In genomic region chr10:73934074-73934473, GRCh38 we compare ENCODE assay signal across 18 cellular contexts. TPM values are rescaled to one million over a fixed set of nuclear protein-coding genes. Genes with fewer than 3 reads are reported as not detected.
A peak's percentile ranks its signal among the peaks of the same experiment; 100 is the strongest.
DNase-seq lines count a peak whose midpoint lies in the region; ATAC-seq and TF ChIP-seq lines count a peak whose summit lies in the region.
"Had no signal": no experiment of that assay in that cellular context is flagged by ENCODE, and none has a peak within 500 bp of the region (broad histone marks: within the 10 kb centered on the region; RNA-seq: fewer than 3 reads in every experiment).

No MANE protein-coding gene starts in this region.

- no peak for TF ChIP-seq EP300 in SK-N-SH (IDR thresholded peaks at IDR 0.05; ENCODE audit: borderline replicate concordance in 1 of 2, low read depth in 1 of 2, low read length in 1 of 2)

- CTCF ChIA-PET in PC-9 (lab: Charles Lee) (interaction anchor here (1.1 kb wide), 1 partner anchor 48 kb away, joined by 3 read pairs; no protein-coding TSS in a partner anchor), SK-N-SH (lab: Yijun Ruan, JAX) (interaction anchor here (0.8 to 20.9 kb wide), 5 partner anchors 23 to 124 kb away, joined by 3 to 472 read pairs (median 3); partner anchors contain the start of genes CAMK2G and PLAU)

- H3K9me3 ChIP-seq in PC-9 (ENCODE audit: insufficient read depth, low read depth) (no peaks in the 10 kb centered on the region), body of pancreas (no peaks in the 10 kb centered on the region), neutrophil (no peaks in the 10 kb centered on the region), HAP-1 (no peaks in the 10 kb centered on the region), SK-N-SH (no peaks in the 10 kb centered on the region)
- H3K9me3 ChIP-seq: BLaER1, SJCRH30 had no signal

- no peak for ATAC-seq in GM23338
- peak; percentile 60 for ATAC-seq in body of pancreas
- ATAC-seq: Right ventricle myocardium inferior had no signal

- no peak for TF ChIP-seq RAD21 in SK-N-SH (IDR thresholded peaks at IDR 0.05; ENCODE audit: low read length)

- H4K20me1 ChIP-seq in GM23338 (replicated peaks; ENCODE audit: insufficient read depth), result no peaks in the 10 kb centered on the region
- no peaks in the 10 kb centered on the region for H4K20me1 ChIP-seq in PC-9 (ENCODE audit: insufficient read depth)
- no peaks in the 10 kb centered on the region for H4K20me1 ChIP-seq in SK-N-SH (ENCODE audit: insufficient read depth)
- H4K20me1 ChIP-seq: BLaER1 had no signal

- WGBS in body of pancreas, 2 donors, result 62% methylated on average over 4 of the region's 4 CpGs
- 84% methylated on average over 4 of the region's 4 CpGs for WGBS in SK-N-SH (ENCODE audit: low lambda C conversion rate)

- intact Hi-C loops in PC-9 (cut with micrococcal nuclease; ENCODE audit: unreplicated experiment), result no loop called here
- intact Hi-C loops in body of pancreas (cut with DNase I), result no loop called here

- TF ChIP-seq POLR2A in body of pancreas (IDR thresholded peaks at IDR 0.05), result no peak

- H3K4me1 Mint-ChIP-seq in GM23338, result peaks cover 19% of the 10 kb centered on the region

- no peak overlapping the region for H3K4me3 ChIP-seq in GM23338
- H3K4me3 ChIP-seq in PC-9, result no peak overlapping the region
- no peak overlapping the region for H3K4me3 ChIP-seq in body of pancreas
- no peak overlapping the region for H3K4me3 ChIP-seq in neutrophil (ENCODE audit: low read depth in 1 of 2, low read length in 1 of 2)
- no peak overlapping the region for H3K4me3 ChIP-seq in HAP-1
- H3K4me3 ChIP-seq in SK-N-SH (ENCODE audit: low read depth in 2 of 2, low read length in 1 of 2), result no peak overlapping the region
- H3K4me3 ChIP-seq: BLaER1, SJCRH30 had no signal

- no peak overlapping the region for H3K9ac ChIP-seq in SK-N-SH
- H3K9ac ChIP-seq: BLaER1, KMS-11 had no signal

- H3K4me3 Mint-ChIP-seq in GM23338, result no peak overlapping the region
- H3K4me3 Mint-ChIP-seq: CD4-positive, CD25-positive, alpha-beta regulatory T cell had no signal

- H3K27ac Mint-ChIP-seq in GM23338, result no peak overlapping the region
- H3K27ac Mint-ChIP-seq: CD4-positive, CD25-positive, alpha-beta regulatory T cell had no signal

- H3K27me3 Mint-ChIP-seq in GM23338 (ENCODE audit: insufficient read depth, low read depth, poor library complexity), result peaks cover 14% of the 10 kb centered on the region

- H3K79me2 ChIP-seq in GM23338 (replicated peaks; ENCODE audit: insufficient read depth) (no peaks in the 10 kb centered on the region), PC-9 (ENCODE audit: low read depth) (no peaks in the 10 kb centered on the region), SK-N-SH (ENCODE audit: insufficient read depth) (no peaks in the 10 kb centered on the region)

- H3K27me3 ChIP-seq in GM23338 (ENCODE audit: insufficient read depth) (no peaks in the 10 kb centered on the region), PC-9 (ENCODE audit: insufficient read depth, low read depth) (no peaks in the 10 kb centered on the region), body of pancreas (no peaks in the 10 kb centered on the region), neutrophil (no peaks in the 10 kb centered on the region), HAP-1 (ENCODE audit: low read depth) (no peaks in the 10 kb centered on the region), SK-N-SH (ENCODE audit: insufficient read depth) (no peaks in the 10 kb centered on the region)
- H3K27me3 ChIP-seq: BLaER1, SJCRH30 had no signal

- TF ChIP-seq CTCF in GM23338 (conservative IDR thresholded peaks at IDR 0.05; ENCODE audit: low read depth in 2 of 2) (no peak), PC-9 (conservative IDR thresholded peaks at IDR 0.05) (no peak), body of pancreas (IDR thresholded peaks at IDR 0.05) (no peak), neutrophil (IDR thresholded peaks at IDR 0.05) (no peak), SK-N-SH (IDR thresholded peaks at IDR 0.05) (no peak)

- H3K4me2 ChIP-seq in GM23338 (no peak overlapping the region), PC-9 (no peak overlapping the region), SK-N-SH (no peak overlapping the region)
- H3K4me2 ChIP-seq: BLaER1, KMS-11 had no signal

- H3K4me1 ChIP-seq in GM23338 (ENCODE audit: insufficient read depth) (peaks cover 6% of the 10 kb centered on the region), PC-9 (replicated peaks; ENCODE audit: insufficient read depth) (peaks cover 61% of the 10 kb centered on the region), body of pancreas (peaks cover 7% of the 10 kb centered on the region), neutrophil (ENCODE audit: control insufficient read depth in 1 of 2, insufficient read depth in 1 of 2, low read depth in 1 of 2, low read length in 1 of 2) (peaks cover 49 to 50% of the 10 kb centered on the region in 2 experiments), HAP-1 (peaks cover 3% of the 10 kb centered on the region), SK-N-SH (ENCODE audit: control insufficient read depth in 1 of 2, insufficient read depth in 2 of 2, low read depth in 1 of 2, low read length in 1 of 2) (no peaks in the 10 kb centered on the region)
- H3K4me1 ChIP-seq: SJCRH30 had no signal

- POLR2A ChIA-PET in PC-9 (lab: Charles Lee; ENCODE audit: unreplicated experiment), result no interaction called here
- POLR2A ChIA-PET in SK-N-SH (lab: Yijun Ruan, JAX), result no interaction called here

- H3K9me2 ChIP-seq in GM23338 (ENCODE audit: insufficient read depth), result no peaks in the 10 kb centered on the region
- H3K9me2 ChIP-seq in PC-9 (ENCODE audit: insufficient read depth), result no peaks in the 10 kb centered on the region
- H3K9me2 ChIP-seq in SK-N-SH, result no peaks in the 10 kb centered on the region

- H3F3A ChIP-seq in GM23338 (replicated peaks; ENCODE audit: low read depth), result no peaks in the 10 kb centered on the region
- H3F3A ChIP-seq in PC-9 (ENCODE audit: insufficient read depth, low read depth), result peaks cover 29% of the 10 kb centered on the region
- no peaks in the 10 kb centered on the region for H3F3A ChIP-seq in SK-N-SH (replicated peaks; ENCODE audit: insufficient read depth)

- H3K27ac ChIP-seq in GM23338 (ENCODE audit: low read depth), result no peak overlapping the region
- H3K27ac ChIP-seq in PC-9, result peak overlapping the region; percentile 97
- peak overlapping the region in 1 of 4 donors; percentile 26 for H3K27ac ChIP-seq in body of pancreas
- peak overlapping the region; percentile 95 for H3K27ac ChIP-seq in neutrophil
- no peak overlapping the region for H3K27ac ChIP-seq in SK-N-SH (ENCODE audit: low read depth in 2 of 2, low read length in 1 of 2)
- H3K27ac ChIP-seq: BLaER1, KMS-11, SJCRH30 had no signal

- no peaks in the 10 kb centered on the region for H3K9me3 Mint-ChIP-seq in GM23338
- H3K9me3 Mint-ChIP-seq: CD4-positive, CD25-positive, alpha-beta regulatory T cell had no signal

- H2AFZ ChIP-seq in GM23338 (peak overlapping the region; percentile 80), PC-9 (no peak overlapping the region), SK-N-SH (ENCODE audit: low read depth) (no peak overlapping the region)

- DNase-seq in GM23338 (ENCODE audit: low spot score) (no peak), PC-9 (no peak), body of pancreas (peak in 1 of 4 donors; percentile 15), HAP-1 (ENCODE audit: low spot score in 2 of 2) (no peak), SK-N-SH (no peak), GF-D8 (lab: John Stamatoyannopoulos, UW) (no peak)
- DNase-seq: CD4-positive, CD25-positive, alpha-beta regulatory T cell; MM.1S; NCI-H1417; NCI-H1694; NCI-H2081; NCI-H2227 treated with DMSO at 0.1 percent for 48 hours; NCI-H526 treated with DMSO at 0.1 percent for 48 hours; SJCRH30 had no signal

- in situ Hi-C loops in HAP-1 (cut with MboI; ENCODE audit: low sequenced_read_pairs), result no loop called here

- no peaks in the 10 kb centered on the region for H3K36me3 Mint-ChIP-seq in GM23338 (ENCODE audit: low read depth)
- H3K36me3 Mint-ChIP-seq: CD4-positive, CD25-positive, alpha-beta regulatory T cell had no signal

- no TSS peak for BruUV-seq in PC-9 (replicated peaks; lab: Mats Ljungman, UMichigan)

- H3K36me3 ChIP-seq in GM23338 (ENCODE audit: insufficient read depth), result no peaks in the 10 kb centered on the region
- H3K36me3 ChIP-seq in PC-9 (ENCODE audit: low read depth), result no peaks in the 10 kb centered on the region
- H3K36me3 ChIP-seq in body of pancreas (replicated peaks in 1 of 2; ENCODE audit: insufficient read depth in 1 of 2, low read depth in 2 of 2), result no peaks in the 10 kb centered on the region
- H3K36me3 ChIP-seq in neutrophil, result no peaks in the 10 kb centered on the region
- H3K36me3 ChIP-seq in HAP-1 (replicated peaks), result no peaks in the 10 kb centered on the region
- no peaks in the 10 kb centered on the region for H3K36me3 ChIP-seq in SK-N-SH (replicated peaks in 1 of 2; ENCODE audit: control insufficient read depth in 1 of 2, insufficient read depth in 2 of 2, low read length in 1 of 2)
- H3K36me3 ChIP-seq: BLaER1, SJCRH30 had no signal

TF ChIP-seq in SK-N-SH, 30 proteins besides CTCF, POLR2A, EP300 and RAD21 (continues in another document):
- TF ChIP-seq, protein P1, sequence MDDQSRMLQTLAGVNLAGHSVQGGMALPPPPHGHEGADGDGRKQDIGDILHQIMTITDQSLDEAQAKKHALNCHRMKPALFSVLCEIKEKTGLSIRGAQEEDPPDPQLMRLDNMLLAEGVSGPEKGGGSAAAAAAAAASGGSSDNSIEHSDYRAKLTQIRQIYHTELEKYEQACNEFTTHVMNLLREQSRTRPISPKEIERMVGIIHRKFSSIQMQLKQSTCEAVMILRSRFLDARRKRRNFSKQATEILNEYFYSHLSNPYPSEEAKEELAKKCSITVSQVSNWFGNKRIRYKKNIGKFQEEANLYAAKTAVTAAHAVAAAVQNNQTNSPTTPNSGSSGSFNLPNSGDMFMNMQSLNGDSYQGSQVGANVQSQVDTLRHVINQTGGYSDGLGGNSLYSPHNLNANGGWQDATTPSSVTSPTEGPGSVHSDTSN (IDR thresholded peaks at IDR 0.05), result no peak
- TF ChIP-seq YY1 (IDR thresholded peaks at IDR 0.05; ENCODE audit: low read depth) (no peak), SMC3 (IDR thresholded peaks at IDR 0.05; ENCODE audit: low read depth, low read length) (no peak)

RNA-seq across cellular contexts. Expression of gene PLAU, which starts 23.1 kb away (rescaled TPM):
- 13.3 and 14.5 TPM in 2 replicates for total RNA-seq in GM23338 (2014; rRNA removed; shearing (Covaris generic))
- polyA plus RNA-seq in GM23338 (2016; fragmentation: Nextera tagmentation; extraction: Ambion mirVana) (17.5 and 18.0 TPM in 2 replicates), SK-N-SH (2012; rRNA removed) (159 and 200 TPM in 2 replicates)
- total RNA-seq in PC-9 (2021) (90.3 and 94.9 TPM in 2 replicates), body of pancreas (1 to 10 TPM; 1.6 to 4.3 TPM)
- 163 and 191 TPM in 2 replicates for polyA plus RNA-seq in SK-N-SH (2012; cell fraction: cytosol; rRNA removed)
- 211 and 277 TPM in 2 replicates for polyA plus RNA-seq in SK-N-SH (2012; cell fraction: nucleus; rRNA removed)
- polyA plus RNA-seq: CD4-positive, CD25-positive, alpha-beta regulatory T cell had no signal

RNA-seq across cellular contexts. Expression of gene CAMK2G, which starts 59.7 kb away (rescaled TPM):
- total RNA-seq in GM23338 (2014; rRNA removed; shearing (Covaris generic)), result 32.8 and 34.1 TPM in 2 replicates
- polyA plus RNA-seq in GM23338 (2016; fragmentation: Nextera tagmentation; extraction: Ambion mirVana), result 30.1 and 30.6 TPM in 2 replicates
- 125 and 147 TPM in 2 replicates for total RNA-seq in PC-9 (2021)
- total RNA-seq in body of pancreas, result 10 to 100 TPM; 14.8 to 17.4 TPM
- 41.4 and 52.2 TPM in 2 replicates for polyA plus RNA-seq in SK-N-SH (2012; rRNA removed)
- 29.0 and 35.7 TPM in 2 replicates for polyA plus RNA-seq in SK-N-SH (2012; cell fraction: cytosol; rRNA removed)
- polyA plus RNA-seq in SK-N-SH (2012; cell fraction: nucleus; rRNA removed), result 103 and 119 TPM in 2 replicates

Comparison
In these comparisons a context has a peak if more than half of its experiments do, and no peak if none do; other contexts are left out.
1. H3K27ac ChIP-seq: peak in PC-9 (single experiment) and neutrophil (single experiment); none in GM23338 (single experiment) and SK-N-SH (0 of 2).